Comparison of ENCODE assay signal across 18 cellular contexts in the genomic region with DNA sequence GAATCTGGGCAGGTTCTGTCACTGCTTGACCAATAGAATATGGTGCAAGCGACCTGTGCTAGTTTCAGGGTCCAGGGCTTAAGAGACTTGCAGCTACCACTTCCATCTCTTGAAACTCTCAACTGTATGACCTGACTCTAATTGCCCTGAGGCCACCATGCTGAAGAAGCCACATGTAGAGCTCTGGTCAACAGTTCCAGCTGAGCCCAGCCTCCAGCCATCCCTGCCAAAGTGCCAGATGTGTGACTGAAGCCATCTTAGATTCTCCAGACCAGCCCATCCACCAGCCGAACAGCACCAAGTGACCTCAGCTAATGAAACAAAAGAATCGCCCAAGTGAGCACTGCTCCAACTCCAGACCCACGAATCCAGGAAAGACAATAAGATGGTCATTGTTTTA. TPM values are rescaled to one million over a fixed set of nuclear protein-coding genes. Genes with fewer than 3 reads are reported as not detected.
DNase-seq lines count a peak whose midpoint lies in the region; ATAC-seq and TF ChIP-seq lines count a peak whose summit lies in the region.
"Had no signal": no experiment of that assay in that cellular context is flagged by ENCODE, and none has a peak within 500 bp of the region (broad histone marks: within the 10 kb centered on the region; RNA-seq: fewer than 3 reads in every experiment).

No MANE protein-coding gene starts in this region.

- POLR2A ChIA-PET in CD8-positive, alpha-beta memory T cell (lab: Charles Lee) = interaction anchor here (0.7 kb wide), 1 partner anchor 104 kb away, joined by 3 read pairs; no protein-coding TSS in a partner anchor

- intact Hi-C loops in psoas muscle (cut with DNase I) = loop anchor here (5.0 kb wide), 5 partner anchors 32 to 97 kb away; partner anchors contain the start of gene MT1A (in 1 of the 2)

- H3K27ac ChIP-seq in cingulate gyrus (ENCODE audit: low read depth, low read length) (peak overlapping the region; percentile 69), psoas muscle (peak overlapping the region; percentile 99)
- no peak overlapping the region for H3K27ac ChIP-seq in CD8-positive, alpha-beta memory T cell (ENCODE audit: low read depth, low read length)
- H3K27ac ChIP-seq: ovary had no signal

- H3K27me3 Mint-ChIP-seq in HFFc6 (ENCODE audit: insufficient read depth) (peaks cover 6% of the 10 kb centered on the region), chondrocyte (ENCODE audit: low read depth) (peaks cover 2% of the 10 kb centered on the region)
- H3K27me3 Mint-ChIP-seq in CD8-positive, alpha-beta memory T cell = peaks cover 3 to 10% of the 10 kb centered on the region in 2 donors

- no peaks in the 10 kb centered on the region for H3K9me3 ChIP-seq in psoas muscle
- H3K9me3 ChIP-seq in CD8-positive, alpha-beta memory T cell (ENCODE audit: low read length) = no peaks in the 10 kb centered on the region
- H3K9me3 ChIP-seq: Caco-2, ovary had no signal

- H3K4me1 ChIP-seq in psoas muscle = peaks cover 43% of the 10 kb centered on the region
- peaks cover 23% of the 10 kb centered on the region for H3K4me1 ChIP-seq in CD8-positive, alpha-beta memory T cell (ENCODE audit: insufficient read depth, low read length)

- H3K4me1 Mint-ChIP-seq in HFFc6 (ENCODE audit: low read depth) (peaks cover 50% of the 10 kb centered on the region), chondrocyte (ENCODE audit: low read depth) (peaks cover 48% of the 10 kb centered on the region)
- peaks cover 31 to 39% (median 35%) of the 10 kb centered on the region in 3 donors for H3K4me1 Mint-ChIP-seq in CD8-positive, alpha-beta memory T cell

- no peak for DNase-seq in HFFc6
- DNase-seq in psoas muscle = peak in 1 of 2 donors; percentile 46
- DNase-seq in chondrocyte (ENCODE audit: low spot score) = no peak
- DNase-seq in CD8-positive, alpha-beta memory T cell = no peak
- DNase-seq: activated CD4-positive, alpha-beta T cell treated with anti-CD3 and anti-CD28 coated beads for 1 hour; activated naive CD8-positive, alpha-beta T cell treated with anti-CD3 and anti-CD28 coated beads, Interleukin-2, amount 10 ng/mL, durations not matched to agents 7 days and 5 days; Caco-2; dermis blood vessel endothelial cell; NCI-H1436 treated with DMSO at 0.1 percent for 48 hours; NCI-H82; ovary; PC-3; stimulated activated CD4-positive, alpha-beta T cell treated with anti-CD3 and anti-CD28 coated beads, Interleukin-1b, Interleukin-23, amount 100 ng/mL, for 48 hours had no signal

- no peak overlapping the region for H3K4me3 ChIP-seq in psoas muscle
- no peak overlapping the region for H3K4me3 ChIP-seq in CD8-positive, alpha-beta memory T cell (ENCODE audit: low read length)
- H3K4me3 ChIP-seq: ovary had no signal

- no peak for ATAC-seq in psoas muscle
- ATAC-seq in GM18519 (IDR thresholded peaks at IDR 0.05; ENCODE audit: low FRiP score, unreplicated experiment) = no peak
- ATAC-seq: PC-3 had no signal

- H3K9me3 Mint-ChIP-seq in HFFc6 = no peaks in the 10 kb centered on the region
- no peaks in the 10 kb centered on the region for H3K9me3 Mint-ChIP-seq in chondrocyte (ENCODE audit: low read depth)
- no peaks in the 10 kb centered on the region for H3K9me3 Mint-ChIP-seq in CD8-positive, alpha-beta memory T cell
- H3K9me3 Mint-ChIP-seq: activated naive CD8-positive, alpha-beta T cell treated with anti-CD3 and anti-CD28 coated beads, Interleukin-2, amount 10 ng/mL, durations not matched to agents 7 days and 5 days had no signal

- no peak for TF ChIP-seq CTCF in HFFc6 (IDR thresholded peaks at IDR 0.05)
- TF ChIP-seq CTCF in psoas muscle (IDR thresholded peaks at IDR 0.05) = no peak
- no peak for TF ChIP-seq CTCF in chondrocyte (IDR thresholded peaks at IDR 0.05)

- H3K27ac Mint-ChIP-seq in HFFc6 = peak overlapping the region; percentile 69
- H3K27ac Mint-ChIP-seq in chondrocyte (ENCODE audit: unreplicated experiment) = no peak overlapping the region
- peak overlapping the region in 4 of 8 donors; percentile 19 to 72 (median 67) for H3K27ac Mint-ChIP-seq in CD8-positive, alpha-beta memory T cell

- 76 to 85% (median 78%) methylated on average over 4 of the region's 4 CpGs for WGBS in psoas muscle, 3 donors

- no peaks in the 10 kb centered on the region for H3K36me3 ChIP-seq in psoas muscle (ENCODE audit: insufficient read depth in 1 of 2, low read depth in 1 of 2)
- H3K36me3 ChIP-seq in CD8-positive, alpha-beta memory T cell (ENCODE audit: insufficient read depth, low read length) = no peaks in the 10 kb centered on the region
- H3K36me3 ChIP-seq: ovary had no signal

- H3K36me3 Mint-ChIP-seq in HFFc6 (ENCODE audit: low read depth) = peaks cover 14% of the 10 kb centered on the region; the same call in 1 of the 2 replicates
- H3K36me3 Mint-ChIP-seq in chondrocyte (ENCODE audit: low read depth) = no peaks in the 10 kb centered on the region
- H3K36me3 Mint-ChIP-seq in CD8-positive, alpha-beta memory T cell = peaks cover 0 to 8% (median 0%) of the 10 kb centered on the region in 3 donors
- H3K36me3 Mint-ChIP-seq: activated naive CD8-positive, alpha-beta T cell treated with anti-CD3 and anti-CD28 coated beads, Interleukin-2, amount 10 ng/mL, durations not matched to agents 7 days and 5 days had no signal

- H3K27me3 ChIP-seq in psoas muscle (ENCODE audit: insufficient read depth in 3 of 3, low read length in 2 of 3) = no peaks in the 10 kb centered on the region
- H3K27me3 ChIP-seq in CD8-positive, alpha-beta memory T cell (ENCODE audit: insufficient read depth, low read length, poor library complexity, severe bottlenecking) = no peaks in the 10 kb centered on the region
- H3K27me3 ChIP-seq: ovary had no signal

- CTCF ChIA-PET in CD8-positive, alpha-beta memory T cell (lab: Charles Lee) = interaction anchor here (1.1 to 6.5 kb wide), 4 partner anchors 20 to 97 kb away, joined by 4 to 29 read pairs (median 8); partner anchors contain the start of gene MT1E

- H3K4me3 Mint-ChIP-seq in HFFc6 (no peak overlapping the region), chondrocyte (ENCODE audit: unreplicated experiment) (no peak overlapping the region)
- peak overlapping the region in 1 of 7 donors; percentile 24 for H3K4me3 Mint-ChIP-seq in CD8-positive, alpha-beta memory T cell
- H3K4me3 Mint-ChIP-seq: activated naive CD8-positive, alpha-beta T cell treated with anti-CD3 and anti-CD28 coated beads, Interleukin-2, amount 10 ng/mL, durations not matched to agents 7 days and 5 days had no signal

RNA-seq across cellular contexts. Expression of gene MT2A, which starts 3.4 kb away (rescaled TPM):
- 1,000 to 10,000 TPM in 3 of 6 experiments, 100 to 1,000 TPM in 3; 623 to 1,524 (median 1,044) TPM for total RNA-seq in HFFc6 (2021; fragmentation: NEBNext Ultra II Directional; extraction: Animal tissue kit (Norgen Biotek cat#: 25700))
- total RNA-seq in psoas muscle = 1,000 to 10,000 TPM in 3 of 4 donors, 100 to 1,000 TPM in 1; 342 to 5,614 (median 2,291) TPM
- over 10,000 TPM in 1 of 3 donors, 1,000 to 10,000 TPM in 2; 1,603 to 11,565 (median 3,170) TPM for polyA plus RNA-seq in psoas muscle
- total RNA-seq in chondrocyte = 160 to 407 TPM (median 183 TPM) in 3 replicates
- 100 to 1,000 TPM; 285 to 349 TPM for total RNA-seq in CD8-positive, alpha-beta memory T cell
- polyA plus RNA-seq in CD8-positive, alpha-beta memory T cell = 435 TPM

RNA-seq across cellular contexts. Expression of gene MT3, which starts 15.6 kb away (rescaled TPM):
- not detected for total RNA-seq in HFFc6 (2021; fragmentation: NEBNext Ultra II Directional; extraction: Animal tissue kit (Norgen Biotek cat#: 25700))
- total RNA-seq in psoas muscle (10 to 100 TPM in 1 of 4 donors, 1 to 10 TPM in 1, under 1 TPM in 1, not detected in 1; 0.57 to 10.5 (median 5.9) TPM), chondrocyte (0.77 TPM in 1 of 3 replicates, not detected in the others)
- polyA plus RNA-seq in psoas muscle = 1 to 10 TPM in 2 of 3 donors, under 1 TPM in 1; 0.80 to 7.3 (median 2.5) TPM
- total RNA-seq in CD8-positive, alpha-beta memory T cell = under 1 TPM in 1 of 2 experiments, not detected in 1; 0.94 TPM
- 0.99 TPM for polyA plus RNA-seq in CD8-positive, alpha-beta memory T cell
- total RNA-seq: bronchial epithelial cell, Caco-2, dermis blood vessel endothelial cell, glomerular endothelial cell, H4, PC-3 had no signal

RNA-seq across cellular contexts. Expression of gene MT1E, which starts 20.6 kb away (rescaled TPM):
- 100 to 1,000 TPM; 192 to 469 (median 458) TPM for total RNA-seq in HFFc6 (2021; fragmentation: NEBNext Ultra II Directional; extraction: Animal tissue kit (Norgen Biotek cat#: 25700))
- 100 to 1,000 TPM in 2 of 4 donors, 10 to 100 TPM in 2; 44.1 to 669 (median 256) TPM for total RNA-seq in psoas muscle
- 100 to 1,000 TPM; 122 to 556 (median 477) TPM for polyA plus RNA-seq in psoas muscle
- 23.2 to 35.8 TPM (median 31.4 TPM) in 3 replicates for total RNA-seq in chondrocyte
- 100 to 1,000 TPM; 153 to 163 TPM for total RNA-seq in CD8-positive, alpha-beta memory T cell
- 40.4 TPM for polyA plus RNA-seq in CD8-positive, alpha-beta memory T cell
- total RNA-seq: H4, PC-3 had no signal

RNA-seq across cellular contexts. Expression of gene MT1M, which starts 27.5 kb away (rescaled TPM):
- under 1 TPM in 5 of 6 experiments, not detected in 1; 0.21 to 0.41 (median 0.28) TPM for total RNA-seq in HFFc6 (2021; fragmentation: NEBNext Ultra II Directional; extraction: Animal tissue kit (Norgen Biotek cat#: 25700))
- total RNA-seq in psoas muscle = 100 to 1,000 TPM in 1 of 4 donors, 10 to 100 TPM in 1, 1 to 10 TPM in 2; 1.4 to 288 (median 12.8) TPM
- polyA plus RNA-seq in psoas muscle = 100 to 1,000 TPM in 2 of 3 donors, 10 to 100 TPM in 1; 21.8 to 569 (median 300) TPM
- total RNA-seq in chondrocyte = 0.35 to 0.59 TPM in 2 of 3 replicates, not detected in the other
- not detected for total RNA-seq in CD8-positive, alpha-beta memory T cell
- polyA plus RNA-seq in CD8-positive, alpha-beta memory T cell = not detected
- total RNA-seq: activated naive CD8-positive, alpha-beta T cell treated with anti-CD3 and anti-CD28 coated beads, Interleukin-2, amount 10 ng/mL, durations not matched to agents 7 days and 5 days; Caco-2; glomerular endothelial cell; H4 had no signal

RNA-seq across cellular contexts. Expression of gene MT1A, which starts 33.5 kb away (rescaled TPM):
- total RNA-seq in HFFc6 (2021; fragmentation: NEBNext Ultra II Directional; extraction: Animal tissue kit (Norgen Biotek cat#: 25700)) = 1 to 10 TPM in 1 of 6 experiments, under 1 TPM in 1, not detected in 4; 0.50 to 1.5 TPM
- total RNA-seq in psoas muscle (1,000 to 10,000 TPM in 1 of 4 donors, 10 to 100 TPM in 1, 1 to 10 TPM in 2; 4.0 to 1,028 (median 22.4) TPM), chondrocyte (1.1 TPM in 1 of 3 replicates, not detected in the others)
- 1,000 to 10,000 TPM in 2 of 3 donors, 100 to 1,000 TPM in 1; 128 to 4,396 (median 1,331) TPM for polyA plus RNA-seq in psoas muscle
- total RNA-seq in CD8-positive, alpha-beta memory T cell = under 1 TPM in 1 of 2 experiments, not detected in 1; 0.71 TPM
- not detected for polyA plus RNA-seq in CD8-positive, alpha-beta memory T cell
- total RNA-seq: activated naive CD8-positive, alpha-beta T cell treated with anti-CD3 and anti-CD28 coated beads, Interleukin-2, amount 10 ng/mL, durations not matched to agents 7 days and 5 days; bronchial epithelial cell; dermis blood vessel endothelial cell; glomerular endothelial cell; H4; PC-3 had no signal
